Comparison of ENCODE assay signal across 8 cellular contexts in the genomic region with DNA sequence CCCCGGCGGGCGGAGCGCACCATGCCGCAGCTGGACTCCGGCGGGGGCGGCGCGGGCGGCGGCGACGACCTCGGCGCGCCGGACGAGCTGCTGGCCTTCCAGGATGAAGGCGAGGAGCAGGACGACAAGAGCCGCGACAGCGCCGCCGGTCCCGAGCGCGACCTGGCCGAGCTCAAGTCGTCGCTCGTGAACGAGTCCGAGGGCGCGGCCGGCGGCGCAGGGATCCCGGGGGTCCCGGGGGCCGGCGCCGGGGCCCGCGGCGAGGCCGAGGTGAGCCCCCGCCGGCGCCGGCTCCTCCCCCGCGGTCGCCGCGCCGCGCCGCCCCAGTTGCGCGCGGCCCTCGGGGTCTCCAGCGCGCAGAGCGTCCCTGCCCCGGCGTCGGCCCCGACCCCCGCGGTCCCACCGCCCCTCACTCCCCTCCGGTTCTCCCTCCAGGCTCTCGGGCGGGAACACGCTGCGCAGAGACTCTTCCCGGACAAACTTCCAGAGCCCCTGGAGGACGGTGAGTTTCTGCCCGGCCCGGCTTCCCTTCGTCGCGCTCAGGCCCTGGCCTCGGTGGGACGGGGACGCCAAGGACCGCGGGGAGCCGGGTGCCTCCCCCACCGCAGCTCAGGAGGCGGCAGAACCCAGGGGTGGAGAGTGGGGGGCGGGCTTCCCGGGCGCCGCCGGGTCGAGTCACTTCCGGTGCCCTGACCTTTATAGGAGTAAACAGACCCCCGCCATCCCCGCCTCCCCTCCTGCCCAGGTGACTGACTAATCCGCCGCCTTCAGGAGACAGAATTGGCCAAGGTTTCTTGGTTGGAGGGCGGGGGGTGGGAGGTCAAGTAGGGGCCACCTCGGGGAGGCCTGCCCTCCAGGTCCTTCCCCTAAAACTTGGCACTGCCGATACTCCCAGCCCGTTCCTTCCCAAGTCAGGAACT. TPM values are rescaled to one million over a fixed set of nuclear protein-coding genes. Genes with fewer than 3 reads are reported as not detected.
DNase-seq lines count a peak whose midpoint lies in the region; ATAC-seq and TF ChIP-seq lines count a peak whose summit lies in the region.

No MANE protein-coding gene starts in this region.

- H2BK15ac ChIP-seq in neuronal stem cell (ENCODE audit: low read length): no peak overlapping the region

- peak overlapping the region; percentile 53 to 85 for H3K4me3 ChIP-seq in neuronal stem cell (ENCODE audit: low read length in 2 of 2)
- peak overlapping the region; percentile 24 to 66 (median 58) for H3K4me3 ChIP-seq in upper lobe of left lung

- ATAC-seq in HG03103 (IDR thresholded peaks at IDR 0.05; ENCODE audit: low read depth, unreplicated experiment) (peak; percentile 11), upper lobe of left lung (ENCODE audit: low FRiP score in 2 of 2) (no peak)

- no peaks in the 10 kb centered on the region for H3K36me3 ChIP-seq in neuronal stem cell (replicated peaks in 1 of 2; ENCODE audit: control insufficient read depth in 2 of 2, insufficient read depth in 2 of 2, low read length in 2 of 2)
- H3K36me3 ChIP-seq in upper lobe of left lung: no peaks in the 10 kb centered on the region

- no peak overlapping the region for H4K8ac ChIP-seq in neuronal stem cell (ENCODE audit: low read depth, low read length)

- no peaks in the 10 kb centered on the region for H3K79me1 ChIP-seq in neuronal stem cell (ENCODE audit: low read depth, low read length)

- H2BK12ac ChIP-seq in neuronal stem cell (ENCODE audit: low read length): no peak overlapping the region

- peak overlapping the region; percentile 65 for H3K9ac ChIP-seq in neuronal stem cell (ENCODE audit: low read depth, low read length, poor library complexity)

- DNase-seq in GM10266 (ENCODE audit: extremely low spot score) (peak; percentile 61), ecto neural progenitor cell (ENCODE audit: low spot score) (peak; percentile 75), neuronal stem cell (ENCODE audit: low spot score) (no peak), upper lobe of left lung (peak; percentile 36 to 88), mesenteric fat pad (ENCODE audit: low spot score) (no peak), DMS79 treated with DMSO at 0.1 percent for 48 hours (lab: John Stamatoyannopoulos, UW) (no peak)
- peak; percentile 87 to 88 for DNase-seq in activated CD4-positive, alpha-beta T cell treated with anti-CD3 and anti-CD28 coated beads for 4 hours

- no peak for TF ChIP-seq EP300 in upper lobe of left lung (IDR thresholded peaks at IDR 0.05)

- no peak overlapping the region for H4K91ac ChIP-seq in neuronal stem cell (ENCODE audit: low read depth, low read length, poor library complexity)

- TF ChIP-seq CTCF in GM10266 (IDR thresholded peaks at IDR 0.05; ENCODE audit: control insufficient read depth, insufficient read depth, low read depth, missing control alignments): no peak
- peak in 1 of 6 experiments; percentile 4 for TF ChIP-seq CTCF in upper lobe of left lung (IDR thresholded peaks at IDR 0.05)

- H3K4me1 ChIP-seq in neuronal stem cell (ENCODE audit: control insufficient read depth in 2 of 2, insufficient read depth in 1 of 2, low read depth in 1 of 2, low read length in 2 of 2): peaks cover 11 to 12% of the 10 kb centered on the region in 2 donors
- H3K4me1 ChIP-seq in upper lobe of left lung: peaks cover 7 to 25% (median 18%) of the 10 kb centered on the region in 4 donors

- no peak overlapping the region for H2BK120ac ChIP-seq in neuronal stem cell (ENCODE audit: low read depth, low read length)

- no peak overlapping the region for H2BK5ac ChIP-seq in neuronal stem cell (ENCODE audit: low read length)

- no peak overlapping the region for H3K4ac ChIP-seq in neuronal stem cell (ENCODE audit: low read length)

- peak overlapping the region; percentile 66 for H3K23ac ChIP-seq in neuronal stem cell (ENCODE audit: low read depth, low read length, poor library complexity)

- no peak for TF ChIP-seq POLR2A in upper lobe of left lung (IDR thresholded peaks at IDR 0.05)

- no CpG with 5 or more reads among the region's 110 CpGs for WGBS in neuronal stem cell (ENCODE audit: extremely low coverage in 2 of 2, insufficient read length in 2 of 2, insufficient replicate concordance in 1 of 2), 2 donors
- WGBS in upper lobe of left lung, 2 donors: 14 to 40% methylated on average over 2 to 11 of the region's 110 CpGs

- H3K18ac ChIP-seq in neuronal stem cell (ENCODE audit: low read length): peak overlapping the region; percentile 90

- H3K4me2 ChIP-seq in neuronal stem cell (ENCODE audit: insufficient read depth, low read length, poor library complexity, severe bottlenecking): peak overlapping the region; percentile 97

- H2AK5ac ChIP-seq in neuronal stem cell (ENCODE audit: low read depth, low read length): no peak overlapping the region

- H3K27me3 ChIP-seq in neuronal stem cell (ENCODE audit: control insufficient read depth in 3 of 3, insufficient read depth in 3 of 3, low read depth in 1 of 3, low read length in 3 of 3) (peaks cover 6 to 38% (median 36%) of the 10 kb centered on the region in 3 experiments), upper lobe of left lung (peaks cover 0 to 10% (median 4%) of the 10 kb centered on the region in 4 donors)

- no peak overlapping the region for H3K27ac ChIP-seq in neuronal stem cell (replicated peaks; ENCODE audit: low read length)
- peak overlapping the region in 3 of 4 donors; percentile 38 to 76 (median 69) for H3K27ac ChIP-seq in upper lobe of left lung

- H3K9me3 ChIP-seq in neuronal stem cell (replicated peaks in 1 of 2; ENCODE audit: control insufficient read depth in 2 of 2, insufficient read depth in 1 of 2, low read depth in 1 of 2, low read length in 2 of 2): no peaks in the 10 kb centered on the region
- H3K9me3 ChIP-seq in upper lobe of left lung: no peaks in the 10 kb centered on the region

- H2AFZ ChIP-seq in neuronal stem cell (ENCODE audit: low read length): peak overlapping the region; percentile 94

- peak overlapping the region; percentile 22 for H3K14ac ChIP-seq in neuronal stem cell (ENCODE audit: low read length)

RNA-seq across cellular contexts. Expression of a gene that starts 0.7 kb away (rescaled TPM):
- 4.1 TPM for polyA plus RNA-seq in neuronal stem cell (2013, experiment 1 of 2)
- 4.2 TPM for polyA plus RNA-seq in neuronal stem cell (2013, experiment 2 of 2)
- total RNA-seq in upper lobe of left lung (1 to 10 TPM; 3.5 to 7.4 (median 5.8) TPM), mesenteric fat pad (3.9 TPM)

Comparison
In these comparisons a context has a peak if more than half of its experiments do, and no peak if none do; other contexts are left out.
1. DNase-seq: peak in GM10266 (single experiment), activated CD4-positive, alpha-beta T cell treated with anti-CD3 and anti-CD28 coated beads for 4 hours (2 of 2), ecto neural progenitor cell (single experiment) and upper lobe of left lung (2 of 2); none in neuronal stem cell (single experiment), mesenteric fat pad (single experiment) and DMS79 treated with DMSO at 0.1 percent for 48 hours (single experiment).